8 cellular contexts compared by ENCODE assay signal in genomic region chr17:17837966-17838962, GRCh38. TPM values are rescaled to one million over a fixed set of nuclear protein-coding genes. Genes with fewer than 3 reads are reported as not detected.
DNase-seq lines count a peak whose midpoint lies in the region; ATAC-seq, FAIRE-seq and TF ChIP-seq lines count a peak whose summit lies in the region.

No MANE protein-coding gene starts in this region.

- no peak overlapping the region for H3K23ac ChIP-seq in H9 (ENCODE audit: insufficient read length, low read depth, low read length)

- H2AFZ ChIP-seq in H9 (ENCODE audit: low read length) (no peak overlapping the region), endothelial cell of umbilical vein (ENCODE audit: low read depth, low read length) (peak overlapping the region; percentile 23)

- H3K4me2 ChIP-seq in A549 (peak overlapping the region; percentile 93), H9 (ENCODE audit: insufficient read depth, insufficient read length, low read length) (peak overlapping the region; percentile 3), endothelial cell of umbilical vein (ENCODE audit: insufficient read depth, low read length) (peak overlapping the region; percentile 38)

- peak overlapping the region; percentile 98 to 99 (median 99) for H3K27ac Mint-ChIP-seq in H9

- H2BK12ac ChIP-seq in H9 (ENCODE audit: insufficient read length, low read depth, low read length): peak overlapping the region; percentile 63

- no peak overlapping the region for H3T11ph ChIP-seq in H9 (ENCODE audit: low read length)

- BruUV-seq in endothelial cell of umbilical vein (replicated peaks; lab: Mats Ljungman, UMichigan): no TSS peak

- no peak overlapping the region for H3K9ac ChIP-seq in H9 (ENCODE audit: extremely low read depth, insufficient read length, low read length)
- H3K9ac ChIP-seq in endothelial cell of umbilical vein (replicated peaks; ENCODE audit: extremely low read depth, insufficient read depth, low read length): peak overlapping the region; percentile 40

- H4K20me1 ChIP-seq in H9 (ENCODE audit: control insufficient read depth, insufficient read depth, insufficient read length) (peaks cover 3% of the 10 kb centered on the region), endothelial cell of umbilical vein (replicated peaks; ENCODE audit: control insufficient read depth, extremely low read depth, insufficient read depth, low read length) (no peaks in the 10 kb centered on the region)

- no peaks in the 10 kb centered on the region for H3K79me1 ChIP-seq in H9 (ENCODE audit: insufficient read depth, low read depth, low read length, poor library complexity, severe bottlenecking)

- no peaks in the 10 kb centered on the region for H3K9me1 ChIP-seq in endothelial cell of umbilical vein (replicated peaks; ENCODE audit: control insufficient read depth, extremely low read depth, insufficient read depth, low read length)

- no peaks in the 10 kb centered on the region; a peak in 3 of 5 replicates for H3K9me3 Mint-ChIP-seq in H9

- H3K14ac ChIP-seq in H9 (ENCODE audit: insufficient read depth, low read length): peak overlapping the region; percentile 1; the same call in 1 of the 2 replicates

- no peak for TF ChIP-seq CTCF in A549 (IDR thresholded peaks at IDR 0.05)
- no peak for TF ChIP-seq CTCF in H9 (conservative IDR thresholded peaks at IDR 0.05)
- TF ChIP-seq CTCF in endothelial cell of umbilical vein (IDR thresholded peaks at IDR 0.05; ENCODE audit: extremely low read depth in 1 of 2, insufficient read depth in 1 of 2, low read depth in 1 of 2, low read length in 2 of 2): no peak

- H2BK5ac ChIP-seq in H9 (ENCODE audit: insufficient read length, low read length): no peak overlapping the region

- H2BK15ac ChIP-seq in H9 (ENCODE audit: low read depth, low read length): no peak overlapping the region

- no peak for TF ChIP-seq RAD21 in A549 (conservative IDR thresholded peaks at IDR 0.05 in 1 of 2, IDR thresholded peaks at IDR 0.05 in 1 of 2)

- H3K79me2 ChIP-seq in H9 (ENCODE audit: insufficient read depth, low read length): peaks cover 15% of the 10 kb centered on the region; the same call in 1 of the 2 replicates
- H3K79me2 ChIP-seq in endothelial cell of umbilical vein (ENCODE audit: control insufficient read depth, insufficient read depth, low read length): peaks cover 27% of the 10 kb centered on the region

- dilution Hi-C loops in endothelial cell of umbilical vein (cut with MboI; ENCODE audit: extremely low pct_ligation_motif_present, low sequenced_read_pairs): no loop called here

- H3K4me1 Mint-ChIP-seq in H9: peaks cover 61 to 74% of the 10 kb centered on the region in 2 experiments

- peaks cover 74% of the 10 kb centered on the region for H3K4me1 ChIP-seq in A549
- peaks cover 21% of the 10 kb centered on the region for H3K4me1 ChIP-seq in H9 (ENCODE audit: insufficient read depth, low read length)
- H3K4me1 ChIP-seq in endothelial cell of umbilical vein (ENCODE audit: control insufficient read depth, extremely low read depth, insufficient read depth, low read length): peaks cover 56% of the 10 kb centered on the region

- no peak for TF ChIP-seq EP300 in A549 (IDR thresholded peaks at IDR 0.05)

- peak overlapping the region; percentile 96 for H2AK5ac ChIP-seq in H9 (ENCODE audit: insufficient read length, low read length)

- FAIRE-seq in A549 (lab: Jason Lieb, UNC) (no peak), endothelial cell of umbilical vein (lab: Jason Lieb, UNC) (peak; percentile 90)

- WGBS in A549 (ENCODE audit: missing lambda C conversion rate): 47% methylated on average over 11 of the region's 11 CpGs
- WGBS in H9 (ENCODE audit: extremely low coverage, insufficient read length, low lambda C conversion rate): no CpG with 5 or more reads among the region's 11 CpGs

- H3K4me3 ChIP-seq in A549 (peak overlapping the region; percentile 6; the same call in 1 of the 3 replicates), endothelial cell of umbilical vein (replicated peaks in 1 of 3; ENCODE audit: insufficient read depth in 1 of 3, low read depth in 1 of 3, low read length in 3 of 3) (no peak overlapping the region)

- CTCF ChIA-PET in A549 (lab: Yijun Ruan, JAX): interaction anchor here (0.6 to 22.1 kb wide), 11 partner anchors 10 to 196 kb away, joined by 3 to 402 read pairs (median 4); no protein-coding TSS in a partner anchor
- CTCF ChIA-PET in endothelial cell of umbilical vein (lab: Charles Lee): interaction anchor here (0.9 to 3.1 kb wide), 7 partner anchors 11 to 81 kb away, joined by 3 to 18 read pairs (median 5); no protein-coding TSS in a partner anchor

- H3K27ac ChIP-seq in A549 (peak overlapping the region; percentile 98), H9 (ENCODE audit: insufficient read length, low read depth, low read length) (peak overlapping the region; percentile 55), endothelial cell of umbilical vein (ENCODE audit: insufficient read depth, low read depth, low read length) (peak overlapping the region; percentile 95)

- TF ChIP-seq POLR2A in A549 (IDR thresholded peaks at IDR 0.05; ENCODE audit: low read length) (no peak), endothelial cell of umbilical vein (IDR thresholded peaks at IDR 0.05; ENCODE audit: low read depth, low read length) (no peak)

- peak overlapping the region; percentile 21 for H4K8ac ChIP-seq in H9 (replicated peaks; ENCODE audit: insufficient read length, low read depth, low read length)

- intact Hi-C loops in endothelial cell of umbilical vein (cut with micrococcal nuclease): no loop called here

- H4K5ac ChIP-seq in H9 (ENCODE audit: insufficient read length, low read depth, low read length): peak overlapping the region; percentile 59

- DNase-seq in A549 (ENCODE audit: low read depth in 1 of 2, low spot score in 1 of 2) (peak; percentile 77 to 85), H9 (peak; percentile 93), RKO (ENCODE audit: low spot score) (peak; percentile 51), endothelial cell of umbilical vein (ENCODE audit: low read depth, low spot score) (peak; percentile 59), myocyte (ENCODE audit: low read depth) (peak; percentile 93), NCI-H1694 (lab: John Stamatoyannopoulos, UW) (no peak)
- no peak for DNase-seq in activated CD4-positive, alpha-beta T cell treated with anti-CD3 and anti-CD28 coated beads, Interleukin-2, amount 50 U/mL, for 48 hours

- no peak overlapping the region for H2BK20ac ChIP-seq in H9 (ENCODE audit: low read depth, low read length, poor library complexity, severe bottlenecking)

- H3K27me3 ChIP-seq in H9 (ENCODE audit: insufficient read depth, low read length) (no peaks in the 10 kb centered on the region), endothelial cell of umbilical vein (ENCODE audit: control insufficient read depth in 2 of 2, insufficient read depth in 2 of 2, low read length in 2 of 2) (no peaks in the 10 kb centered on the region)

- H4K91ac ChIP-seq in H9 (ENCODE audit: insufficient read length, low read depth, low read length): peak overlapping the region; percentile 2

- no peaks in the 10 kb centered on the region for H3K9me3 ChIP-seq in A549
- no peaks in the 10 kb centered on the region for H3K9me3 ChIP-seq in H9 (ENCODE audit: control insufficient read depth, low read depth, low read length)
- H3K9me3 ChIP-seq in endothelial cell of umbilical vein (replicated peaks; ENCODE audit: control insufficient read depth, insufficient read depth, low read length): no peaks in the 10 kb centered on the region

- peak overlapping the region; percentile 35 to 87 for H3K4me3 Mint-ChIP-seq in H9

- H3K18ac ChIP-seq in H9 (ENCODE audit: insufficient read length, low read depth, low read length): peak overlapping the region; percentile 83

- no peak overlapping the region for H2BK120ac ChIP-seq in H9 (ENCODE audit: low read depth, low read length, poor library complexity, severe bottlenecking)

- H3K27me3 Mint-ChIP-seq in H9 (ENCODE audit: low read depth): peaks cover 2% of the 10 kb centered on the region; the same call in 1 of the 2 replicates

- H3K36me3 Mint-ChIP-seq in H9 (ENCODE audit: insufficient read depth in 1 of 3, low read depth in 3 of 3): peaks cover 7 to 23% (median 20%) of the 10 kb centered on the region in 3 experiments

- peaks cover 13% of the 10 kb centered on the region for H3K23me2 ChIP-seq in H9 (ENCODE audit: insufficient read length, low read depth, low read length, poor library complexity, severe bottlenecking)

- H3K4ac ChIP-seq in H9 (ENCODE audit: low read depth, low read length): peak overlapping the region; percentile 81

- POLR2A ChIA-PET in A549 (lab: Yijun Ruan, JAX): interaction anchor here (0.7 to 5.7 kb wide), 12 partner anchors 10 to 156 kb away, joined by 3 to 105 read pairs (median 10); no protein-coding TSS in a partner anchor
- POLR2A ChIA-PET in endothelial cell of umbilical vein (lab: Charles Lee): interaction anchor here (0.6 kb wide), 1 partner anchor 17 kb away, joined by 5 read pairs; no protein-coding TSS in a partner anchor

- no peaks in the 10 kb centered on the region for H3K36me3 ChIP-seq in endothelial cell of umbilical vein (ENCODE audit: control insufficient read depth in 2 of 2, extremely low read depth in 1 of 2, insufficient read depth in 2 of 2, low read length in 2 of 2)

- ATAC-seq in A549: peak; percentile 14 to 21; a peak in 5 of 6 replicates
- no peak for ATAC-seq in HG03135 (IDR thresholded peaks at IDR 0.05; ENCODE audit: unreplicated experiment)

- H3K56ac ChIP-seq in H9 (ENCODE audit: insufficient read length, low read depth, low read length): no peak overlapping the region

TF ChIP-seq in A549, 52 proteins besides CTCF, POLR2A, EP300 and RAD21 (continues in another document):
- TF ChIP-seq ZSCAN20 (CRISPR knock-in tag; IDR thresholded peaks at IDR 0.05): no peak

TF ChIP-seq in endothelial cell of umbilical vein, 7 proteins besides CTCF, POLR2A, EP300 and RAD21:
- TF ChIP-seq POLR2AphosphoS5 (IDR thresholded peaks at IDR 0.05; ENCODE audit: insufficient read depth, low read depth, low read length) (peak; percentile 31), FOS (IDR thresholded peaks at IDR 0.05; ENCODE audit: borderline replicate concordance, insufficient read depth, low read length) (no peak)

RNA-seq across cellular contexts. Expression of gene SREBF1, which starts 1.5 kb away (rescaled TPM):
- 47.4 and 54.6 TPM in 2 replicates for polyA plus RNA-seq in A549 (2011; rRNA removed)
- polyA plus RNA-seq in A549 (2012; cell fraction: cytosol; rRNA removed): 52.7 and 75.7 TPM in 2 replicates
- 415 and 599 TPM in 2 replicates for polyA plus RNA-seq in A549 (2012; cell fraction: nucleus; rRNA removed)
- 90.3 to 175 TPM (median 159 TPM) in 3 replicates for polyA plus RNA-seq in A549 (2017; fragmentation: RNase III; extraction: RNeasy Plus Mini Kit Qiagen cat#74134 plus additional on column Dnase treatment)
- 75.5 and 133 TPM in 2 replicates for polyA minus RNA-seq in A549 (2011; rRNA and poly(A)+ RNA removed)
- total RNA-seq in H9 (2021): 76.2 and 81.9 TPM in 2 replicates
- total RNA-seq in endothelial cell of umbilical vein: 109 and 117 TPM in 2 replicates
- polyA plus RNA-seq in endothelial cell of umbilical vein: 50.4 and 66.3 TPM in 2 replicates
- polyA plus RNA-seq in endothelial cell of umbilical vein (2011; cell fraction: cytosol; rRNA removed): 22.4 and 31.8 TPM in 2 replicates
- polyA plus RNA-seq in endothelial cell of umbilical vein (2011; cell fraction: nucleus; rRNA removed): 139 and 174 TPM in 2 replicates
- 64.9 and 76.2 TPM in 2 replicates for polyA plus RNA-seq in endothelial cell of umbilical vein (2012)
- polyA minus RNA-seq in endothelial cell of umbilical vein: 51.5 and 65.4 TPM in 2 replicates
- 114 TPM for polyA minus RNA-seq in endothelial cell of umbilical vein (2011; cell fraction: cytosol; rRNA and poly(A)+ RNA removed)
- polyA minus RNA-seq in endothelial cell of umbilical vein (2011; cell fraction: nucleus; rRNA and poly(A)+ RNA removed): 78.3 and 98.8 TPM in 2 replicates
- total RNA-seq in myocyte: 153 and 348 TPM in 2 replicates
- 82.8 TPM for polyA plus RNA-seq in myocyte (2012)

Comparison
In these comparisons a context has a peak if more than half of its experiments do, and no peak if none do; other contexts are left out.
1. DNase-seq: peak in A549 (2 of 2), H9 (single experiment), RKO (single experiment), endothelial cell of umbilical vein (single experiment) and myocyte (single experiment); none in NCI-H1694 (single experiment) and activated CD4-positive, alpha-beta T cell treated with anti-CD3 and anti-CD28 coated beads, Interleukin-2, amount 50 U/mL, for 48 hours (0 of 2).
2. H3K4me2 ChIP-seq: peak in every context shown above with its lines; median percentile 93 in A549; 38 in endothelial cell of umbilical vein; 3 in H9.
3. Peak in every context shown above with its lines, with median percentiles within 50 percentile points of each other: H3K27ac ChIP-seq.